In genomic region chr2:131077966-131078365, GRCh38 we compare ENCODE assay signal across 24 cellular contexts. TPM values are rescaled to one million over a fixed set of nuclear protein-coding genes. Genes with fewer than 3 reads are reported as not detected.
DNase-seq lines count a peak whose midpoint lies in the region; ATAC-seq and TF ChIP-seq lines count a peak whose summit lies in the region.
"Had no signal": no experiment of that assay in that cellular context is flagged by ENCODE, and none has a peak within 500 bp of the region (broad histone marks: within the 10 kb centered on the region; RNA-seq: fewer than 3 reads in every experiment).

No MANE protein-coding gene starts in this region.

- DNase-seq in cardiac muscle cell (ENCODE audit: low read depth in 1 of 2, low spot score in 1 of 2) (no peak), left ventricle myocardium superior (no peak), HPDE6-E6E7 (ENCODE audit: extremely low spot score) (no peak)
- DNase-seq in activated CD4-positive, alpha-beta T cell treated with anti-CD3 and anti-CD28 coated beads for 1 hour = no peak
- DNase-seq: activated CD4-positive, CD25-positive, alpha-beta regulatory T cell treated with anti-CD3 and anti-CD28 coated beads, Interleukin-2, amount 50 U/mL, for 72 hours; CD4-positive, alpha-beta T cell; colonic mucosa; DMS79; KBM-7; MV-4-11; NCI-H1930; NCI-H446 treated with DMSO at 0.1 percent for 48 hours; NK-92 treated with Interleukin-12 subunit alpha and Interleukin-12 subunit beta, amount 100 ng/mL, for 24 hours; retina; RPMI8226; T1000; thyroid gland had no signal

- no peak overlapping the region for H3K4me3 Mint-ChIP-seq in activated naive CD8-positive, alpha-beta T cell
- H3K4me3 Mint-ChIP-seq: CD4-positive, alpha-beta T cell had no signal

- H3K36me3 ChIP-seq in cardiac muscle cell = peaks cover 26% of the 10 kb centered on the region
- H3K36me3 ChIP-seq in liver (ENCODE audit: control insufficient read depth in 4 of 4, insufficient read depth in 3 of 4, low read depth in 1 of 4, low read length in 3 of 4) = peaks cover 9 to 22% (median 18%) of the 10 kb centered on the region in 4 donors
- peaks cover 9 to 80% (median 55%) of the 10 kb centered on the region in 5 donors for H3K36me3 ChIP-seq in subcutaneous abdominal adipose tissue (ENCODE audit: control insufficient read depth in 5 of 5, insufficient read depth in 5 of 5, low read length in 5 of 5)

- TF ChIP-seq CTCF in cardiac muscle cell (IDR thresholded peaks at IDR 0.05; ENCODE audit: low read depth, low read length) (no peak), liver (IDR thresholded peaks at IDR 0.05; ENCODE audit: low read depth, low read length, missing input control) (no peak)

- H3K4me1 Mint-ChIP-seq in activated naive CD8-positive, alpha-beta T cell (ENCODE audit: low read depth) = peaks cover 58% of the 10 kb centered on the region

- H3K9me3 ChIP-seq in cardiac muscle cell (ENCODE audit: low read depth) (no peaks in the 10 kb centered on the region), liver (ENCODE audit: control insufficient read depth in 4 of 4, low read length in 3 of 4) (no peaks in the 10 kb centered on the region), subcutaneous abdominal adipose tissue (ENCODE audit: control insufficient read depth in 5 of 5, low read length in 5 of 5) (no peaks in the 10 kb centered on the region)
- H3K9me3 ChIP-seq: body of pancreas, colonic mucosa, neutrophil, thyroid gland had no signal

- H3K9me3 Mint-ChIP-seq in activated naive CD8-positive, alpha-beta T cell (ENCODE audit: low read depth) = no peaks in the 10 kb centered on the region
- H3K9me3 Mint-ChIP-seq: CD4-positive, alpha-beta T cell had no signal

- H3K4me1 ChIP-seq in cardiac muscle cell (ENCODE audit: low read depth) = peaks cover 33% of the 10 kb centered on the region
- H3K4me1 ChIP-seq in liver (ENCODE audit: control insufficient read depth in 4 of 4, insufficient read depth in 4 of 4, low read length in 3 of 4) = peaks cover 13 to 46% (median 35%) of the 10 kb centered on the region in 4 donors
- peaks cover 5 to 47% (median 29%) of the 10 kb centered on the region in 5 donors for H3K4me1 ChIP-seq in subcutaneous abdominal adipose tissue (ENCODE audit: control insufficient read depth in 5 of 5, insufficient read depth in 5 of 5, low read length in 5 of 5)
- H3K4me1 ChIP-seq: colonic mucosa had no signal

- no peak overlapping the region for H3K9ac ChIP-seq in liver (ENCODE audit: low read depth in 1 of 2, low read length in 2 of 2)
- H3K9ac ChIP-seq in subcutaneous abdominal adipose tissue (ENCODE audit: low read length in 5 of 5) = peak overlapping the region in 1 of 5 donors; percentile 61

- H3K4me3 ChIP-seq in cardiac muscle cell (no peak overlapping the region), liver (ENCODE audit: low read depth in 1 of 3, low read length in 3 of 3) (no peak overlapping the region), subcutaneous abdominal adipose tissue (ENCODE audit: low read depth in 1 of 5, low read length in 5 of 5) (no peak overlapping the region)
- H3K4me3 ChIP-seq: body of pancreas, colonic mucosa, thyroid gland had no signal

- H3K27ac Mint-ChIP-seq in activated naive CD8-positive, alpha-beta T cell = peak overlapping the region; percentile 7
- H3K27ac Mint-ChIP-seq: CD4-positive, alpha-beta T cell had no signal

- no peaks in the 10 kb centered on the region for H3K27me3 ChIP-seq in cardiac muscle cell
- H3K27me3 ChIP-seq in liver (ENCODE audit: control insufficient read depth in 4 of 4, insufficient read depth in 4 of 4, low read length in 3 of 4) = no peaks in the 10 kb centered on the region
- no peaks in the 10 kb centered on the region for H3K27me3 ChIP-seq in subcutaneous abdominal adipose tissue (ENCODE audit: control insufficient read depth in 5 of 5, insufficient read depth in 4 of 5, low read length in 5 of 5)
- H3K27me3 ChIP-seq: body of pancreas, colonic mucosa, neutrophil, thyroid gland had no signal

- ATAC-seq in left ventricle myocardium superior (no peak), HG03039 (IDR thresholded peaks at IDR 0.05; ENCODE audit: unreplicated experiment) (no peak)
- ATAC-seq: body of pancreas, HCT116 had no signal

- H3K27me3 Mint-ChIP-seq in activated naive CD8-positive, alpha-beta T cell = no peaks in the 10 kb centered on the region
- H3K27me3 Mint-ChIP-seq: CD4-positive, alpha-beta T cell had no signal

- H3K27ac ChIP-seq in cardiac muscle cell (peak overlapping the region; percentile 83), liver (ENCODE audit: low read depth in 1 of 2, low read length in 2 of 2) (peak overlapping the region; percentile 64 to 74), subcutaneous abdominal adipose tissue (ENCODE audit: low read depth, low read length) (peak overlapping the region; percentile 87)
- H3K27ac ChIP-seq: body of pancreas, colonic mucosa, neutrophil, thyroid gland had no signal

- peaks cover 3% of the 10 kb centered on the region for H3K36me3 Mint-ChIP-seq in activated naive CD8-positive, alpha-beta T cell

- no peak for TF ChIP-seq RAD21 in liver (IDR thresholded peaks at IDR 0.05)

- 86% methylated on average over 3 of the region's 3 CpGs for WGBS in liver

- intact Hi-C loops in left ventricle myocardium superior (cut with micrococcal nuclease) = no loop called here

TF ChIP-seq in liver, 16 proteins besides CTCF, POLR2A, EP300 and RAD21:
- TF ChIP-seq HNF4A (conservative IDR thresholded peaks at IDR 0.05) (no peak), JUND (IDR thresholded peaks at IDR 0.05) (no peak), NR2F2 (IDR thresholded peaks at IDR 0.05) (no peak), ZBTB33 (IDR thresholded peaks at IDR 0.05) (no peak)

RNA-seq across cellular contexts. Expression of gene FAM168B, which starts 15.3 kb away (rescaled TPM):
- 109 and 142 TPM in 2 replicates for total RNA-seq in cardiac muscle cell
- polyA plus RNA-seq in cardiac muscle cell = 50.4 and 58.2 TPM in 2 replicates
- 96.1 TPM for total RNA-seq in left ventricle myocardium superior
- 10 to 100 TPM; 32.4 to 62.3 TPM for total RNA-seq in liver
- polyA plus RNA-seq in liver = 10 to 100 TPM; 13.9 to 29.3 TPM

RNA-seq across cellular contexts. Expression of gene PLEKHB2, which starts 27.2 kb away (rescaled TPM):
- total RNA-seq in cardiac muscle cell (36.6 and 49.0 TPM in 2 replicates), left ventricle myocardium superior (34.1 TPM), liver (10 to 100 TPM; 26.6 to 34.9 TPM)
- polyA plus RNA-seq in cardiac muscle cell (52.4 and 61.0 TPM in 2 replicates), liver (10 to 100 TPM in 1 of 2 donors, 1 to 10 TPM in 1; 8.6 to 11.0 TPM)
